ENCODE assay signal across 19 cellular contexts in the genomic region with DNA sequence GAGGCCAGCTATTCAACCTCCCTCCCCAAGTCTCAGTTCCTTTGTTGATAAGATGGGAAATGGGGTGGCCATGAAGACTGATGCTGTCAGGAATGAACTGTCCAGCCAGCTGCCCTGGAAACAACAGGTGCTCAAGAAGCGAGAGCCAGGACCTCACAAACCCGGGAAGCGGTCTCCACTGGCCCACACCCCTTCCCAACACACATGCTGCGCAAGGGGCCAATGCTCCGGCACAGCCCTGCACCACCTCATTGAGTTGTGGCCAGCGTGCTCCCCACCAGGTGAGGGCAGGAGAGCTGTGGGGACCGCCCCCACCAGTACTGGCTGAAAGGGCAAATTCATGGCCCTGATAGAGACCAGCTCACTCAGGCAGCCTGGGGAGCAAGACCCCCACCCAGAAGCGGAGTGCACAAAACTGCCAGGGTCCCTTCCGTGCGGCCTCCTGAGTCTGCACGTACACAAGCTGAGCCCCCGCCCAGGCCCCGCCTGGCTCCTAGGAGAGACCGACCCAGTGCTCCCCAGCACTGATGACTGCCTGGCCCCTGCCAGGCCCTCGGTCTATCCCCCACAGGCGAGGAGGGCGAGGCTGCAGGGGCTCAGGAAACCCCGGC.
DNase-seq lines count a peak whose midpoint lies in the region; ATAC-seq and TF ChIP-seq lines count a peak whose summit lies in the region.
"Had no signal": no experiment of that assay in that cellular context is flagged by ENCODE, and none has a peak within 500 bp of the region (broad histone marks: within the 10 kb centered on the region; RNA-seq: fewer than 3 reads in every experiment).

No MANE protein-coding gene starts in this region.

- no peaks in the 10 kb centered on the region for H3K36me3 Mint-ChIP-seq in chondrocyte (ENCODE audit: low read depth)

- no peak overlapping the region for H3K27ac Mint-ChIP-seq in chondrocyte (ENCODE audit: unreplicated experiment)
- H3K27ac Mint-ChIP-seq: activated CD4-positive, alpha-beta memory T cell treated with anti-CD3 and anti-CD28 coated beads, Interleukin-2, amount 10 ng/mL, durations not matched to agents 7 days and 5 days; activated naive CD4-positive, alpha-beta T cell treated with anti-CD3 and anti-CD28 coated beads, Interleukin-2, amount 50 U/mL, for 24 hours; CD8-positive, alpha-beta T cell had no signal

- peak; percentile 67 for DNase-seq in H7
- peak; percentile 81 for DNase-seq in chondrocyte (ENCODE audit: low spot score)
- peak; percentile 32 for DNase-seq in lower lobe of right lung
- peak; percentile 47 for DNase-seq in sciatic nerve (ENCODE audit: low spot score)
- no peak for DNase-seq in NCI-H69 (lab: John Stamatoyannopoulos, UW)
- no peak for DNase-seq in inferior parietal cortex (ENCODE audit: extremely low spot score)
- DNase-seq: activated CD4-positive, alpha-beta memory T cell treated with anti-CD3 and anti-CD28 coated beads, Interleukin-2, amount 10 ng/mL, durations not matched to agents 7 days and 5 days; DMS53; GF-D8; NCI-H1694 treated with DMSO at 0.1 percent for 48 hours; NCI-H2171 treated with DMSO at 0.1 percent for 48 hours; NCI-H526 treated with DMSO at 0.1 percent for 48 hours had no signal

- TF ChIP-seq CTCF in chondrocyte (IDR thresholded peaks at IDR 0.05) (no peak), lower lobe of right lung (IDR thresholded peaks at IDR 0.05) (no peak)

- H3K9me3 ChIP-seq in lower lobe of right lung, result no peaks in the 10 kb centered on the region
- H3K9me3 ChIP-seq: ascending aorta had no signal

- no peak overlapping the region for H3K4me3 Mint-ChIP-seq in chondrocyte (ENCODE audit: unreplicated experiment)
- H3K4me3 Mint-ChIP-seq: activated CD4-positive, alpha-beta memory T cell treated with anti-CD3 and anti-CD28 coated beads, Interleukin-2, amount 10 ng/mL, durations not matched to agents 7 days and 5 days; activated naive CD4-positive, alpha-beta T cell treated with anti-CD3 and anti-CD28 coated beads, Interleukin-2, amount 50 U/mL, for 24 hours; CD8-positive, alpha-beta T cell had no signal

- H3K4me1 ChIP-seq in lower lobe of right lung, result peaks cover 20% of the 10 kb centered on the region

- no peaks in the 10 kb centered on the region for H3K36me3 ChIP-seq in H7 (replicated peaks; ENCODE audit: control insufficient read depth, insufficient read depth, low read length)
- H3K36me3 ChIP-seq in lower lobe of right lung, result peaks cover 8% of the 10 kb centered on the region

- H3K4me3 ChIP-seq in H7 (ENCODE audit: insufficient read depth, low read depth, low read length), result no peak overlapping the region
- H3K4me3 ChIP-seq in lower lobe of right lung, result no peak overlapping the region
- H3K4me3 ChIP-seq: ascending aorta, lung had no signal

- ATAC-seq in lower lobe of right lung, result no peak
- no peak for ATAC-seq in sciatic nerve
- ATAC-seq in HG02678 (IDR thresholded peaks at IDR 0.05; ENCODE audit: unreplicated experiment), result no peak
- ATAC-seq: CD8-positive, alpha-beta T cell; HCT116 had no signal

- H3K27me3 ChIP-seq in H7 (ENCODE audit: control insufficient read depth, insufficient read depth, low read length) (no peaks in the 10 kb centered on the region), lower lobe of right lung (ENCODE audit: low read depth) (no peaks in the 10 kb centered on the region)
- H3K27me3 ChIP-seq: ascending aorta had no signal

- H3K9me3 Mint-ChIP-seq in chondrocyte (ENCODE audit: low read depth), result no peaks in the 10 kb centered on the region
- H3K9me3 Mint-ChIP-seq: activated CD4-positive, alpha-beta memory T cell treated with anti-CD3 and anti-CD28 coated beads, Interleukin-2, amount 10 ng/mL, durations not matched to agents 7 days and 5 days; activated naive CD4-positive, alpha-beta T cell treated with anti-CD3 and anti-CD28 coated beads, Interleukin-2, amount 50 U/mL, for 24 hours; CD8-positive, alpha-beta T cell had no signal

- H3K27me3 Mint-ChIP-seq in chondrocyte (ENCODE audit: low read depth), result no peaks in the 10 kb centered on the region
- H3K27me3 Mint-ChIP-seq: activated CD4-positive, alpha-beta memory T cell treated with anti-CD3 and anti-CD28 coated beads, Interleukin-2, amount 10 ng/mL, durations not matched to agents 7 days and 5 days; activated naive CD4-positive, alpha-beta T cell treated with anti-CD3 and anti-CD28 coated beads, Interleukin-2, amount 50 U/mL, for 24 hours had no signal

- no peak overlapping the region for H3K27ac ChIP-seq in lower lobe of right lung
- H3K27ac ChIP-seq: ascending aorta, KMS-11 had no signal

- H3K4me1 Mint-ChIP-seq in chondrocyte (ENCODE audit: low read depth), result peaks cover 41% of the 10 kb centered on the region

- intact Hi-C loops in lower lobe of right lung (cut with DNase I), result no loop called here
- intact Hi-C loops in sciatic nerve (cut with DNase I), result no loop called here

Comparison
In these comparisons a context has a peak if more than half of its experiments do, and no peak if none do; other contexts are left out.
1. DNase-seq: peak in H7 (single experiment), chondrocyte (single experiment), lower lobe of right lung (single experiment) and sciatic nerve (single experiment); none in NCI-H69 (single experiment) and inferior parietal cortex (single experiment).